16 cellular contexts compared by ENCODE assay signal in the genomic region with DNA sequence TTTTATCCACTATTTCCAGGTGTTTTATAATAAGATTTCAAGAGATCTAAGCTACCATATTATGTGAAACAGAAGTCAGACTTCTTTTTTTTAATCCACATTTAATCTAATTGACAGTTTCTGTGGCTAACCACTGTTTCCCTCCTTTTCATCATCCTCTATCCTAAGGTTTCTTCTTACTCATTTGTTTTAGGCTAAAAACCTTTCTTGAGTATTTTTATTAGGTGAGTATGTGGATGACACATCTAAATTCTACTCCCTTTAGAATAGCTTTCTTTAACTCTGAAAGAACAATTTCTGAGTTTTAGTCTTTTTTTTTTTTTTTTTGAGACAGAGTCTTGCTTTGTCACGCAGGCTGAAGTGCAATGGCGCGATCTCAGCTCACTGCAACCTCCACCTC.
A peak's percentile ranks its signal among the peaks of the same experiment; 100 is the strongest.
DNase-seq lines count a peak whose midpoint lies in the region; ATAC-seq and TF ChIP-seq lines count a peak whose summit lies in the region.
"Had no signal": no experiment of that assay in that cellular context is flagged by ENCODE, and none has a peak within 500 bp of the region (broad histone marks: within the 10 kb centered on the region; RNA-seq: fewer than 3 reads in every experiment).

No MANE protein-coding gene starts in this region.

- H3K9me3 ChIP-seq in mammary epithelial cell (replicated peaks; ENCODE audit: insufficient read depth, low read length): no peaks in the 10 kb centered on the region
- H3K9me3 ChIP-seq in breast epithelium: no peaks in the 10 kb centered on the region
- H3K9me3 ChIP-seq in smooth muscle cell (replicated peaks; ENCODE audit: low read depth): no peaks in the 10 kb centered on the region
- no peaks in the 10 kb centered on the region for H3K9me3 ChIP-seq in heart right ventricle
- H3K9me3 ChIP-seq: Caco-2 had no signal

- WGBS in mammary epithelial cell (ENCODE audit: low coverage, missing lambda C conversion rate): 93% methylated on average over 3 of the region's 3 CpGs
- 96% methylated on average over 3 of the region's 3 CpGs for whole genome bisulfite sequencing in smooth muscle cell (ENCODE audit: low lambda C conversion rate)
- 94 to 99% methylated on average over 3 of the region's 3 CpGs for WGBS in heart right ventricle, 2 donors

- H2AFZ ChIP-seq in mammary epithelial cell (ENCODE audit: low read depth, low read length) (no peak overlapping the region), smooth muscle cell (ENCODE audit: low read depth) (no peak overlapping the region)

- BruUV-seq in mammary epithelial cell (replicated peaks; lab: Mats Ljungman, UMichigan): no TSS peak

- ATAC-seq in heart right ventricle (no peak), HG02610 (IDR thresholded peaks at IDR 0.05; ENCODE audit: unreplicated experiment) (no peak)
- ATAC-seq: GM23338 had no signal

- H3K79me2 ChIP-seq in mammary epithelial cell (ENCODE audit: insufficient read depth, low read length): no peaks in the 10 kb centered on the region
- H3K79me2 ChIP-seq in smooth muscle cell (ENCODE audit: low read depth): no peaks in the 10 kb centered on the region

- no peak for TF ChIP-seq CTCF in mammary epithelial cell (conservative IDR thresholded peaks at IDR 0.05 in 1 of 2, IDR thresholded peaks at IDR 0.05 in 1 of 2; ENCODE audit: extremely low read depth in 1 of 2, insufficient read depth in 1 of 2, low read depth in 1 of 2, low read length in 2 of 2)
- no peak for TF ChIP-seq CTCF in breast epithelium (IDR thresholded peaks at IDR 0.05)
- no peak for TF ChIP-seq CTCF in smooth muscle cell (IDR thresholded peaks at IDR 0.05; ENCODE audit: borderline replicate concordance, insufficient read depth, poor library complexity, severe bottlenecking)
- no peak for TF ChIP-seq CTCF in heart right ventricle (IDR thresholded peaks at IDR 0.05)

- H3K27ac ChIP-seq in mammary epithelial cell (ENCODE audit: insufficient read depth, low read depth, low read length) (no peak overlapping the region), breast epithelium (no peak overlapping the region), smooth muscle cell (ENCODE audit: low read depth) (peak overlapping the region; percentile 44), heart right ventricle (no peak overlapping the region)
- H3K27ac ChIP-seq: C4-2B, HL-60 had no signal

- H3K4me1 ChIP-seq in mammary epithelial cell (ENCODE audit: insufficient read depth, low read length): no peaks in the 10 kb centered on the region
- H3K4me1 ChIP-seq in breast epithelium: no peaks in the 10 kb centered on the region
- H3K4me1 ChIP-seq in smooth muscle cell (ENCODE audit: low read depth): peaks cover 8% of the 10 kb centered on the region
- H3K4me1 ChIP-seq in heart right ventricle: no peaks in the 10 kb centered on the region
- H3K4me1 ChIP-seq: Caco-2 had no signal

- DNase-seq in mammary epithelial cell: peak; percentile 39
- DNase-seq in breast epithelium (ENCODE audit: low spot score in 2 of 2): no peak
- peak; percentile 47 for DNase-seq in Jurkat, Clone E6-1 (ENCODE audit: low read depth, low spot score)
- DNase-seq in OCI-M1 (lab: John Stamatoyannopoulos, UW): peak; percentile 3
- no peak for DNase-seq in smooth muscle cell (lab: John Stamatoyannopoulos, UW; ENCODE audit: unreplicated experiment)
- no peak for DNase-seq in heart right ventricle
- DNase-seq in stimulated activated CD4-positive, alpha-beta T cell treated with anti-CD3 and anti-CD28 coated beads, Interleukin-2, amount 100 ng/mL, for 48 hours: no peak
- DNase-seq: 8988T; Caco-2; CD4-positive, alpha-beta T cell; GDM1; HCEC 1CT had no signal

- H3K27me3 ChIP-seq in mammary epithelial cell (ENCODE audit: insufficient read depth, low read length): no peaks in the 10 kb centered on the region
- no peaks in the 10 kb centered on the region for H3K27me3 ChIP-seq in breast epithelium
- no peaks in the 10 kb centered on the region for H3K27me3 ChIP-seq in smooth muscle cell (ENCODE audit: low read depth)
- peaks cover 0 to 3% (median 0%) of the 10 kb centered on the region in 7 donors for H3K27me3 ChIP-seq in heart right ventricle

- H3F3A ChIP-seq in smooth muscle cell (ENCODE audit: low read depth): no peaks in the 10 kb centered on the region

- TF ChIP-seq POLR2A in breast epithelium (IDR thresholded peaks at IDR 0.05): no peak

- H3K9ac ChIP-seq in mammary epithelial cell (ENCODE audit: insufficient read depth, low read length) (no peak overlapping the region), smooth muscle cell (ENCODE audit: low read depth) (no peak overlapping the region)

- H3K4me2 ChIP-seq in mammary epithelial cell (ENCODE audit: insufficient read depth, low read depth, low read length) (no peak overlapping the region), smooth muscle cell (peak overlapping the region; percentile 14)
- H3K4me2 ChIP-seq: GM23338 had no signal

- CTCF ChIA-PET in mammary epithelial cell (lab: Charles Lee; ENCODE audit: low non-redundant PET): no interaction called here

- no peaks in the 10 kb centered on the region for H4K20me1 ChIP-seq in mammary epithelial cell (ENCODE audit: insufficient read depth, low read length)
- H4K20me1 ChIP-seq in smooth muscle cell (ENCODE audit: low read depth): no peaks in the 10 kb centered on the region

- H3K4me3 ChIP-seq in mammary epithelial cell (replicated peaks in 1 of 3; ENCODE audit: insufficient read depth in 1 of 3, low read depth in 2 of 3, low read length in 3 of 3): no peak overlapping the region
- H3K4me3 ChIP-seq in breast epithelium: no peak overlapping the region
- no peak overlapping the region for H3K4me3 ChIP-seq in Jurkat, Clone E6-1 (ENCODE audit: low read length)
- no peak overlapping the region for H3K4me3 ChIP-seq in smooth muscle cell
- H3K4me3 ChIP-seq in heart right ventricle: no peak overlapping the region
- H3K4me3 ChIP-seq: GM23338 had no signal

- H3K36me3 ChIP-seq in mammary epithelial cell (ENCODE audit: insufficient read depth, low read length): no peaks in the 10 kb centered on the region
- H3K36me3 ChIP-seq in breast epithelium: no peaks in the 10 kb centered on the region
- H3K36me3 ChIP-seq in smooth muscle cell (ENCODE audit: low read depth): no peaks in the 10 kb centered on the region
- no peaks in the 10 kb centered on the region for H3K36me3 ChIP-seq in heart right ventricle

- intact Hi-C loops in mammary epithelial cell (cut with micrococcal nuclease): no loop called here
- intact Hi-C loops in breast epithelium (cut with DNase I; ENCODE audit: low total_unique reads): no loop called here
- intact Hi-C loops in heart right ventricle (cut with DNase I): no loop called here

- dilution Hi-C loops in mammary epithelial cell (cut with HindIII; ENCODE audit: low sequenced_read_pairs): no loop called here

- in situ Hi-C loops in mammary epithelial cell (cut with MboI; ENCODE audit: low sequenced_read_pairs in 2 of 2): no loop called here

Comparison
In these comparisons a context has a peak if more than half of its experiments do, and no peak if none do; other contexts are left out.
1. DNase-seq: peak in mammary epithelial cell (single experiment), Jurkat, Clone E6-1 (single experiment) and OCI-M1 (single experiment); none in breast epithelium (0 of 2), smooth muscle cell (single experiment), heart right ventricle (0 of 2) and stimulated activated CD4-positive, alpha-beta T cell treated with anti-CD3 and anti-CD28 coated beads, Interleukin-2, amount 100 ng/mL, for 48 hours (0 of 2).